ENCODE assay signal across 8 cellular contexts in genomic region chr1:68120136-68120791, GRCh38.
DNase-seq lines count a peak whose midpoint lies in the region; ATAC-seq, FAIRE-seq and TF ChIP-seq lines count a peak whose summit lies in the region.

No MANE protein-coding gene starts in this region.

- intact Hi-C loops in upper lobe of right lung (cut with DNase I), result loop anchor here (10.0 kb wide), 1 partner anchor 205 kb away; no protein-coding TSS in a partner anchor

- H3K4me3 ChIP-seq in H7 (ENCODE audit: insufficient read depth, low read depth, low read length) (no peak overlapping the region), LNCaP clone FGC (ENCODE audit: low read depth, low read length) (no peak overlapping the region), mesenchymal stem cell (ENCODE audit: insufficient read depth in 1 of 2, low read depth in 1 of 2, low read length in 2 of 2) (no peak overlapping the region), upper lobe of right lung (no peak overlapping the region)

- H4K91ac ChIP-seq in mesenchymal stem cell (ENCODE audit: low read length), result no peak overlapping the region

- DNase-seq in GM03348 (ENCODE audit: low spot score) (peak; percentile 82), H7 (peak; percentile 64), LNCaP clone FGC (ENCODE audit: low read depth) (peak; percentile 45), SHP77 (lab: John Stamatoyannopoulos, UW) (peak; percentile 31 to 49), ecto neural progenitor cell (ENCODE audit: low spot score) (peak; percentile 56), mesenchymal stem cell (peak; percentile 85), upper lobe of right lung (no peak)

- H3K14ac ChIP-seq in mesenchymal stem cell (ENCODE audit: low read length in 2 of 2), result no peak overlapping the region

- peak overlapping the region; percentile 33 for H3K9ac ChIP-seq in mesenchymal stem cell (ENCODE audit: low read length)

- H2BK5ac ChIP-seq in mesenchymal stem cell (ENCODE audit: low read depth, low read length, poor library complexity, severe bottlenecking), result no peak overlapping the region

- H3K18ac ChIP-seq in mesenchymal stem cell (ENCODE audit: low read depth in 1 of 2, low read length in 2 of 2), result no peak overlapping the region

- H3K9me3 ChIP-seq in mesenchymal stem cell (ENCODE audit: control insufficient read depth, low read length) (no peaks in the 10 kb centered on the region), upper lobe of right lung (no peaks in the 10 kb centered on the region)

- no peaks in the 10 kb centered on the region for H3K36me3 ChIP-seq in H7 (replicated peaks; ENCODE audit: control insufficient read depth, insufficient read depth, low read length)
- peaks cover 31 to 48% of the 10 kb centered on the region in 2 experiments for H3K36me3 ChIP-seq in mesenchymal stem cell (ENCODE audit: control insufficient read depth in 1 of 2, insufficient read depth in 2 of 2, low read depth in 1 of 2, low read length in 2 of 2)
- no peaks in the 10 kb centered on the region for H3K36me3 ChIP-seq in upper lobe of right lung

- H3K79me1 ChIP-seq in mesenchymal stem cell (replicated peaks; ENCODE audit: low read length, poor library complexity, severe bottlenecking), result peaks cover 5% of the 10 kb centered on the region

- H3K4me2 ChIP-seq in mesenchymal stem cell (ENCODE audit: low read length, poor library complexity, severe bottlenecking), result no peak overlapping the region

- H3K4ac ChIP-seq in mesenchymal stem cell (ENCODE audit: low read depth in 1 of 2, low read length in 2 of 2), result peak overlapping the region in 1 of 2 experiments; percentile 20

- 0% methylated on average over 1 of the region's 7 CpGs for WGBS in mesenchymal stem cell

- no peak overlapping the region for H2BK15ac ChIP-seq in mesenchymal stem cell (ENCODE audit: low read depth, poor library complexity, severe bottlenecking)

- H3K4me1 ChIP-seq in mesenchymal stem cell (ENCODE audit: control insufficient read depth, insufficient read depth, low read depth, low read length) (peaks cover 3% of the 10 kb centered on the region), upper lobe of right lung (no peaks in the 10 kb centered on the region)

- no peak overlapping the region for H3K23ac ChIP-seq in mesenchymal stem cell (ENCODE audit: low read length in 2 of 2)

- ATAC-seq in upper lobe of right lung, result peak; percentile 83

- TF ChIP-seq CTCF in LNCaP clone FGC (IDR thresholded peaks at IDR 0.05; ENCODE audit: control insufficient read depth, extremely low read depth, insufficient read depth) (peak; percentile 82), upper lobe of right lung (IDR thresholded peaks at IDR 0.05) (peak; percentile 83)

- no peak overlapping the region for H2BK120ac ChIP-seq in mesenchymal stem cell (ENCODE audit: low read depth, low read length)

- FAIRE-seq in A204.1 (lab: Jason Lieb, UNC), result peak; percentile 94

- H2AK5ac ChIP-seq in mesenchymal stem cell (ENCODE audit: low read length, severe bottlenecking), result peak overlapping the region; percentile 7

- no peaks in the 10 kb centered on the region for H3K27me3 ChIP-seq in H7 (ENCODE audit: control insufficient read depth, insufficient read depth, low read length)
- H3K27me3 ChIP-seq in mesenchymal stem cell (ENCODE audit: control insufficient read depth in 1 of 2, insufficient read depth in 1 of 2, low read length in 2 of 2), result no peaks in the 10 kb centered on the region
- H3K27me3 ChIP-seq in upper lobe of right lung, result no peaks in the 10 kb centered on the region

- H4K8ac ChIP-seq in mesenchymal stem cell (ENCODE audit: low read length), result no peak overlapping the region

- H3K27ac ChIP-seq in mesenchymal stem cell (ENCODE audit: low read length, poor library complexity, severe bottlenecking), result peak overlapping the region; percentile 12
- no peak overlapping the region for H3K27ac ChIP-seq in upper lobe of right lung

- no peak overlapping the region for H2BK12ac ChIP-seq in mesenchymal stem cell (ENCODE audit: low read length in 2 of 2)

- H2AFZ ChIP-seq in mesenchymal stem cell (ENCODE audit: low read depth, low read length), result no peak overlapping the region
